In the genomic region with DNA sequence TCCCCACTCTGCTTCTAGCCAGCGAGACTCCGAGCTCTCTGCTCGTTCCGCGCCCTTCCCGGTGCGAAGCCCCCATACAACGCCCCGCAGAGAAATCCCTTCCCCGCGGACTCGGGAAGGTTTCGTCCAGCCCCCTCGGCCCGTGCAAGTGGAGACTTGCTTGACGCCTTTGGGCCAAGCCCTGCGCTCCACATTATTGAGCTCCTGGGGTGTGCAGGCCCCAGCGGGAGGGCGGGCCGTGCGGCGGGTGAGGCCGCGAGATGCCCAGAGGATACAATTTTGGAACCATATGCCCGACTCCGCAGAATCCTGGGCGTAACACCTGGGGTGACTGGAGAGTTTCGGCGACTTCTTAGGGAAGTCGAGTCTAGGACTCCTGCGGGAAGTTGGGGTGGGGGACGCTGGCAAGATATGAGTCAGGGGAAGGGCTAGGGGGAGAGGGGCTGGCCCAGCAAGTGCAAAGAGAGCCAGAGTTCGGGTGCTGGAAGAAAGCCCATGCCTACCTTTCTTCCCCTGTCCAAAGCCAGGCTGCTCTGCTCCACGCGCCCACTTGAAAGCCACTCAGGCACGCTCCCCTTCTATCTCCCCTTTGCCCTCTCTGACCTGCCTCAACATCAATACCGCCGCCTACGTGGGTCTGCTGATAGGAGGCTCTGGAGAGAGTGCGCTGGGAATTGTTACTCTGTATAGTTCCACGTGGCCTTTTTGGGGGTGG, we compare ENCODE assay signal across 2 cellular contexts.
TF ChIP-seq lines count a peak whose summit lies in the region.

No MANE protein-coding gene starts in this region.

TF ChIP-seq in SK-N-SH, 30 proteins besides CTCF, POLR2A, EP300 and RAD21 (continued from another document):
- TF ChIP-seq, protein P1, sequence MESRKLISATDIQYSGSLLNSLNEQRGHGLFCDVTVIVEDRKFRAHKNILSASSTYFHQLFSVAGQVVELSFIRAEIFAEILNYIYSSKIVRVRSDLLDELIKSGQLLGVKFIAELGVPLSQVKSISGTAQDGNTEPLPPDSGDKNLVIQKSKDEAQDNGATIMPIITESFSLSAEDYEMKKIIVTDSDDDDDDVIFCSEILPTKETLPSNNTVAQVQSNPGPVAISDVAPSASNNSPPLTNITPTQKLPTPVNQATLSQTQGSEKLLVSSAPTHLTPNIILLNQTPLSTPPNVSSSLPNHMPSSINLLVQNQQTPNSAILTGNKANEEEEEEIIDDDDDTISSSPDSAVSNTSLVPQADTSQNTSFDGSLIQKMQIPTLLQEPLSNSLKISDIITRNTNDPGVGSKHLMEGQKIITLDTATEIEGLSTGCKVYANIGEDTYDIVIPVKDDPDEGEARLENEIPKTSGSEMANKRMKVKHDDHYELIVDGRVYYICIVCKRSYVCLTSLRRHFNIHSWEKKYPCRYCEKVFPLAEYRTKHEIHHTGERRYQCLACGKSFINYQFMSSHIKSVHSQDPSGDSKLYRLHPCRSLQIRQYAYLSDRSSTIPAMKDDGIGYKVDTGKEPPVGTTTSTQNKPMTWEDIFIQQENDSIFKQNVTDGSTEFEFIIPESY (IDR thresholded peaks at IDR 0.05; ENCODE audit: borderline replicate concordance, low read depth): no peak
- TF ChIP-seq ELF1 (IDR thresholded peaks at IDR 0.05): no peak
- TF ChIP-seq JUND (IDR thresholded peaks at IDR 0.05): no peak
- TF ChIP-seq SMC3 (IDR thresholded peaks at IDR 0.05; ENCODE audit: low read depth, low read length): no peak
- TF ChIP-seq, protein P2, sequence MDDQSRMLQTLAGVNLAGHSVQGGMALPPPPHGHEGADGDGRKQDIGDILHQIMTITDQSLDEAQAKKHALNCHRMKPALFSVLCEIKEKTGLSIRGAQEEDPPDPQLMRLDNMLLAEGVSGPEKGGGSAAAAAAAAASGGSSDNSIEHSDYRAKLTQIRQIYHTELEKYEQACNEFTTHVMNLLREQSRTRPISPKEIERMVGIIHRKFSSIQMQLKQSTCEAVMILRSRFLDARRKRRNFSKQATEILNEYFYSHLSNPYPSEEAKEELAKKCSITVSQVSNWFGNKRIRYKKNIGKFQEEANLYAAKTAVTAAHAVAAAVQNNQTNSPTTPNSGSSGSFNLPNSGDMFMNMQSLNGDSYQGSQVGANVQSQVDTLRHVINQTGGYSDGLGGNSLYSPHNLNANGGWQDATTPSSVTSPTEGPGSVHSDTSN (IDR thresholded peaks at IDR 0.05): no peak
TF ChIP-seq in SK-N-SH: peak in this region for 0.

TF ChIP-seq in SK-N-SH treated with all-trans-retinoic acid at 6 μM for 48 hours, 23 proteins besides CTCF, POLR2A, EP300 and RAD21 (continued from another document):
- TF ChIP-seq, protein P3, sequence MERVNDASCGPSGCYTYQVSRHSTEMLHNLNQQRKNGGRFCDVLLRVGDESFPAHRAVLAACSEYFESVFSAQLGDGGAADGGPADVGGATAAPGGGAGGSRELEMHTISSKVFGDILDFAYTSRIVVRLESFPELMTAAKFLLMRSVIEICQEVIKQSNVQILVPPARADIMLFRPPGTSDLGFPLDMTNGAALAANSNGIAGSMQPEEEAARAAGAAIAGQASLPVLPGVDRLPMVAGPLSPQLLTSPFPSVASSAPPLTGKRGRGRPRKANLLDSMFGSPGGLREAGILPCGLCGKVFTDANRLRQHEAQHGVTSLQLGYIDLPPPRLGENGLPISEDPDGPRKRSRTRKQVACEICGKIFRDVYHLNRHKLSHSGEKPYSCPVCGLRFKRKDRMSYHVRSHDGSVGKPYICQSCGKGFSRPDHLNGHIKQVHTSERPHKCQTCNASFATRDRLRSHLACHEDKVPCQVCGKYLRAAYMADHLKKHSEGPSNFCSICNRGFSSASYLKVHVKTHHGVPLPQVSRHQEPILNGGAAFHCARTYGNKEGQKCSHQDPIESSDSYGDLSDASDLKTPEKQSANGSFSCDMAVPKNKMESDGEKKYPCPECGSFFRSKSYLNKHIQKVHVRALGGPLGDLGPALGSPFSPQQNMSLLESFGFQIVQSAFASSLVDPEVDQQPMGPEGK (CRISPR knock-in tag; IDR thresholded peaks at IDR 0.05; ENCODE audit: borderline replicate concordance): no peak
- TF ChIP-seq, protein P4, sequence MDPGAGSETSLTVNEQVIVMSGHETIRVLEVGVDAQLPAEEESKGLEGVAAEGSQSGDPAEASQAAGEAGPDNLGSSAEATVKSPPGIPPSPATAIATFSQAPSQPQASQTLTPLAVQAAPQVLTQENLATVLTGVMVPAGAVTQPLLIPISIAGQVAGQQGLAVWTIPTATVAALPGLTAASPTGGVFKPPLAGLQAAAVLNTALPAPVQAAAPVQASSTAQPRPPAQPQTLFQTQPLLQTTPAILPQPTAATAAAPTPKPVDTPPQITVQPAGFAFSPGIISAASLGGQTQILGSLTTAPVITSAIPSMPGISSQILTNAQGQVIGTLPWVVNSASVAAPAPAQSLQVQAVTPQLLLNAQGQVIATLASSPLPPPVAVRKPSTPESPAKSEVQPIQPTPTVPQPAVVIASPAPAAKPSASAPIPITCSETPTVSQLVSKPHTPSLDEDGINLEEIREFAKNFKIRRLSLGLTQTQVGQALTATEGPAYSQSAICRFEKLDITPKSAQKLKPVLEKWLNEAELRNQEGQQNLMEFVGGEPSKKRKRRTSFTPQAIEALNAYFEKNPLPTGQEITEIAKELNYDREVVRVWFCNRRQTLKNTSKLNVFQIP (CRISPR knock-in tag; IDR thresholded peaks at IDR 0.05; ENCODE audit: borderline replicate concordance, low read depth): no peak
- no peak for TF ChIP-seq ZNF70 (CRISPR knock-in tag; IDR thresholded peaks at IDR 0.05)
- TF ChIP-seq TOX (CRISPR knock-in tag; IDR thresholded peaks at IDR 0.05; ENCODE audit: borderline replicate concordance): no peak
- no peak for TF ChIP-seq BACH2 (CRISPR knock-in tag; IDR thresholded peaks at IDR 0.05; ENCODE audit: borderline replicate concordance)
- TF ChIP-seq CSDC2 (CRISPR knock-in tag; IDR thresholded peaks at IDR 0.05): no peak
- no peak for TF ChIP-seq ZNF8 (CRISPR knock-in tag; IDR thresholded peaks at IDR 0.05)
- no peak for TF ChIP-seq TCF4 (CRISPR knock-in tag; IDR thresholded peaks at IDR 0.05; ENCODE audit: borderline replicate concordance)
- TF ChIP-seq ARNTL (CRISPR knock-in tag; IDR thresholded peaks at IDR 0.05; ENCODE audit: borderline replicate concordance, low read depth): no peak
